1 cellular context compared by ENCODE assay signal in the genomic region with DNA sequence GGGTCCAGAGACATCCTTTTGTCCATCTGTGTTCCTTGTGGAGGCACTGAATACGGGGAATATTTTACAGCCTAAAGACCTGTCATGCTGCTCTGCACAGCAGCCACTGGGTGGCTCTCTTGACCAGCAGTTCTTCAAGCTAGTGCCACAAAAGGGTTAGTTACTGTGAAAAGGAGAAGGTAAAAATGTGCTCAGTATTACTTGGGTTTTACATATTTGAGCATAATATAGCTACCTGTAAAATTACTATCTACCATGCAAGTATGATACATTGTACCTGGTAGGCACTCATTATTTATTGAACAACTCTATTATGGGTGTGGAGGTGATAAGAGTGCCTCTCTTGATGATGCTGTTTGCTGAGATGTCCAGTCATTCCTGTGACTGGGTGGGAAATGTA.
TF ChIP-seq lines count a peak whose summit lies in the region.

No MANE protein-coding gene starts in this region.

TF ChIP-seq in HepG2, 621 proteins besides CTCF, POLR2A, EP300 and RAD21 (continued from another document and continues in another):
- TF ChIP-seq, protein P1, sequence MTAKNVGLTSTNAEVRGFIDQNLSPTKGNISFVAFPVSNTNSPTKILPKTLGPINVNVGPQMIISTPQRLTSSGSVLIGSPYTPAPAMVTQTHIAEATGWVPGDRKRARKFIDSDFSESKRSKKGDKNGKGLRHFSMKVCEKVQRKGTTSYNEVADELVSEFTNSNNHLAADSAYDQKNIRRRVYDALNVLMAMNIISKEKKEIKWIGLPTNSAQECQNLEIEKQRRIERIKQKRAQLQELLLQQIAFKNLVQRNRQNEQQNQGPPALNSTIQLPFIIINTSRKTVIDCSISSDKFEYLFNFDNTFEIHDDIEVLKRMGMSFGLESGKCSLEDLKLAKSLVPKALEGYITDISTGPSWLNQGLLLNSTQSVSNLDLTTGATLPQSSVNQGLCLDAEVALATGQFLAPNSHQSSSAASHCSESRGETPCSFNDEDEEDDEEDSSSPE (CRISPR knock-in tag; IDR thresholded peaks at IDR 0.05): no peak
- TF ChIP-seq BRCA1 (CRISPR knock-in tag; IDR thresholded peaks at IDR 0.05) (no peak), ZNF839 (CRISPR knock-in tag; IDR thresholded peaks at IDR 0.05; ENCODE audit: borderline replicate concordance) (no peak), REPIN1 (CRISPR knock-in tag; IDR thresholded peaks at IDR 0.05; ENCODE audit: borderline replicate concordance, low read depth) (peak; percentile 80; the same call in 1 of the 2 replicates), CBX1 (IDR thresholded peaks at IDR 0.05; ENCODE audit: low read depth) (no peak), ZSCAN22 (CRISPR knock-in tag; IDR thresholded peaks at IDR 0.05) (no peak), NR1H2 (CRISPR knock-in tag; IDR thresholded peaks at IDR 0.05; ENCODE audit: borderline replicate concordance, low read depth) (no peak), NCOA5 (CRISPR knock-in tag; IDR thresholded peaks at IDR 0.05) (no peak), ZNF282 (IDR thresholded peaks at IDR 0.05; ENCODE audit: partially characterized antibody) (no peak), FOXC1 (CRISPR knock-in tag; IDR thresholded peaks at IDR 0.05; ENCODE audit: borderline replicate concordance) (no peak), GPN1 (CRISPR knock-in tag; IDR thresholded peaks at IDR 0.05; ENCODE audit: borderline replicate concordance) (no peak), HNRNPUL1 (IDR thresholded peaks at IDR 0.05; ENCODE audit: low read depth, low read length) (no peak), ZNF775 (CRISPR knock-in tag; IDR thresholded peaks at IDR 0.05; ENCODE audit: borderline replicate concordance) (no peak), MED1 (CRISPR knock-in tag; IDR thresholded peaks at IDR 0.05) (peak; percentile 61), ZNF737 (CRISPR knock-in tag; IDR thresholded peaks at IDR 0.05; ENCODE audit: borderline replicate concordance) (no peak), KLF13 (CRISPR knock-in tag; IDR thresholded peaks at IDR 0.05) (no peak), THAP11 (CRISPR knock-in tag; IDR thresholded peaks at IDR 0.05) (peak; percentile 60), ZNF709 (CRISPR knock-in tag; IDR thresholded peaks at IDR 0.05) (no peak), TMF1 (CRISPR knock-in tag; IDR thresholded peaks at IDR 0.05; ENCODE audit: low read depth) (no peak; the same call in 1 of the 2 replicates), ZNF160 (CRISPR knock-in tag; IDR thresholded peaks at IDR 0.05) (no peak), REL (CRISPR knock-in tag; conservative IDR thresholded peaks at IDR 0.05) (no peak), TEAD3 (CRISPR knock-in tag; optimal IDR thresholded peaks at IDR 0.05; ENCODE audit: borderline replicate concordance) (peak; percentile 44), ZNF143 (CRISPR knock-in tag; IDR thresholded peaks at IDR 0.05) (no peak), KAT7 (CRISPR knock-in tag; IDR thresholded peaks at IDR 0.05; ENCODE audit: borderline replicate concordance) (no peak), GFI1 (CRISPR knock-in tag; IDR thresholded peaks at IDR 0.05; ENCODE audit: borderline replicate concordance) (no peak), FOXJ3 (CRISPR knock-in tag; IDR thresholded peaks at IDR 0.05; ENCODE audit: borderline replicate concordance) (peak; percentile 17; the same call in 1 of the 2 replicates), FLYWCH1 (CRISPR knock-in tag; IDR thresholded peaks at IDR 0.05) (no peak), DNMT1 (CRISPR knock-in tag; IDR thresholded peaks at IDR 0.05) (0 out of 2 replicates have a peak, but pooled peaks have one; percentile 44), FOXP1 (IDR thresholded peaks at IDR 0.05) (no peak), FOXP1 (CRISPR knock-in tag; IDR thresholded peaks at IDR 0.05) (no peak), RBAK (CRISPR knock-in tag; IDR thresholded peaks at IDR 0.05) (no peak), ISL2 (CRISPR knock-in tag; IDR thresholded peaks at IDR 0.05) (peak; percentile 30; the same call in 1 of the 2 replicates), ZNF30 (CRISPR knock-in tag; IDR thresholded peaks at IDR 0.05) (no peak), TAF15 (IDR thresholded peaks at IDR 0.05; ENCODE audit: low read depth, low read length, poor library complexity, severe bottlenecking) (no peak), ZSCAN25 (CRISPR knock-in tag; IDR thresholded peaks at IDR 0.05) (no peak), HDAC2 (CRISPR knock-in tag; IDR thresholded peaks at IDR 0.05) (peak; percentile 47; the same call in 1 of the 2 replicates)
- TF ChIP-seq, protein P2, sequence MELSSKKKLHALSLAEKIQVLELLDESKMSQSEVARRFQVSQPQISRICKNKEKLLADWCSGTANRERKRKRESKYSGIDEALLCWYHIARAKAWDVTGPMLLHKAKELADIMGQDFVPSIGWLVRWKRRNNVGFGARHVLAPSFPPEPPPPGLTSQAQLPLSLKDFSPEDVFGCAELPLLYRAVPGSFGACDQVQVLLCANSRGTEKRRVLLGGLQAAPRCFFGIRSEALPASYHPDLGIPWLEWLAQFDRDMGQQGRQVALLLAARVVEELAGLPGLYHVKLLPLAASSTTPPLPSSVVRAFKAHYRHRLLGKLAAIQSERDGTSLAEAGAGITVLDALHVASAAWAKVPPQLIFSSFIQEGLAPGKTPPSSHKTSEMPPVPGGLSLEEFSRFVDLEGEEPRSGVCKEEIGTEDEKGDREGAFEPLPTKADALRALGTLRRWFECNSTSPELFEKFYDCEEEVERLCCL (CRISPR knock-in tag; IDR thresholded peaks at IDR 0.05; ENCODE audit: borderline replicate concordance): no peak
- TF ChIP-seq, protein P3, sequence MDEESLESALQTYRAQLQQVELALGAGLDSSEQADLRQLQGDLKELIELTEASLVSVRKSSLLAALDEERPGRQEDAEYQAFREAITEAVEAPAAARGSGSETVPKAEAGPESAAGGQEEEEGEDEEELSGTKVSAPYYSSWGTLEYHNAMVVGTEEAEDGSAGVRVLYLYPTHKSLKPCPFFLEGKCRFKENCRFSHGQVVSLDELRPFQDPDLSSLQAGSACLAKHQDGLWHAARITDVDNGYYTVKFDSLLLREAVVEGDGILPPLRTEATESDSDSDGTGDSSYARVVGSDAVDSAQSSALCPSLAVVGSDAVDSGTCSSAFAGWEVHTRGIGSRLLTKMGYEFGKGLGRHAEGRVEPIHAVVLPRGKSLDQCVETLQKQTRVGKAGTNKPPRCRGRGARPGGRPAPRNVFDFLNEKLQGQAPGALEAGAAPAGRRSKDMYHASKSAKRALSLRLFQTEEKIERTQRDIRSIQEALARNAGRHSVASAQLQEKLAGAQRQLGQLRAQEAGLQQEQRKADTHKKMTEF (CRISPR knock-in tag; IDR thresholded peaks at IDR 0.05): peak; percentile 63
- TF ChIP-seq, protein P4, sequence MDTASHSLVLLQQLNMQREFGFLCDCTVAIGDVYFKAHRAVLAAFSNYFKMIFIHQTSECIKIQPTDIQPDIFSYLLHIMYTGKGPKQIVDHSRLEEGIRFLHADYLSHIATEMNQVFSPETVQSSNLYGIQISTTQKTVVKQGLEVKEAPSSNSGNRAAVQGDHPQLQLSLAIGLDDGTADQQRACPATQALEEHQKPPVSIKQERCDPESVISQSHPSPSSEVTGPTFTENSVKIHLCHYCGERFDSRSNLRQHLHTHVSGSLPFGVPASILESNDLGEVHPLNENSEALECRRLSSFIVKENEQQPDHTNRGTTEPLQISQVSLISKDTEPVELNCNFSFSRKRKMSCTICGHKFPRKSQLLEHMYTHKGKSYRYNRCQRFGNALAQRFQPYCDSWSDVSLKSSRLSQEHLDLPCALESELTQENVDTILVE (CRISPR knock-in tag; IDR thresholded peaks at IDR 0.05): 0 out of 2 replicates have a peak, but pooled peaks have one; percentile 36
- TF ChIP-seq, protein P5, sequence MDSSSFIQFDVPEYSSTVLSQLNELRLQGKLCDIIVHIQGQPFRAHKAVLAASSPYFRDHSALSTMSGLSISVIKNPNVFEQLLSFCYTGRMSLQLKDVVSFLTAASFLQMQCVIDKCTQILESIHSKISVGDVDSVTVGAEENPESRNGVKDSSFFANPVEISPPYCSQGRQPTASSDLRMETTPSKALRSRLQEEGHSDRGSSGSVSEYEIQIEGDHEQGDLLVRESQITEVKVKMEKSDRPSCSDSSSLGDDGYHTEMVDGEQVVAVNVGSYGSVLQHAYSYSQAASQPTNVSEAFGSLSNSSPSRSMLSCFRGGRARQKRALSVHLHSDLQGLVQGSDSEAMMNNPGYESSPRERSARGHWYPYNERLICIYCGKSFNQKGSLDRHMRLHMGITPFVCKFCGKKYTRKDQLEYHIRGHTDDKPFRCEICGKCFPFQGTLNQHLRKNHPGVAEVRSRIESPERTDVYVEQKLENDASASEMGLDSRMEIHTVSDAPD (CRISPR knock-in tag; IDR thresholded peaks at IDR 0.05): no peak
- TF ChIP-seq, protein P6, sequence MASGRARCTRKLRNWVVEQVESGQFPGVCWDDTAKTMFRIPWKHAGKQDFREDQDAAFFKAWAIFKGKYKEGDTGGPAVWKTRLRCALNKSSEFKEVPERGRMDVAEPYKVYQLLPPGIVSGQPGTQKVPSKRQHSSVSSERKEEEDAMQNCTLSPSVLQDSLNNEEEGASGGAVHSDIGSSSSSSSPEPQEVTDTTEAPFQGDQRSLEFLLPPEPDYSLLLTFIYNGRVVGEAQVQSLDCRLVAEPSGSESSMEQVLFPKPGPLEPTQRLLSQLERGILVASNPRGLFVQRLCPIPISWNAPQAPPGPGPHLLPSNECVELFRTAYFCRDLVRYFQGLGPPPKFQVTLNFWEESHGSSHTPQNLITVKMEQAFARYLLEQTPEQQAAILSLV (CRISPR knock-in tag; IDR thresholded peaks at IDR 0.05; ENCODE audit: borderline replicate concordance): no peak
- TF ChIP-seq, protein P7, sequence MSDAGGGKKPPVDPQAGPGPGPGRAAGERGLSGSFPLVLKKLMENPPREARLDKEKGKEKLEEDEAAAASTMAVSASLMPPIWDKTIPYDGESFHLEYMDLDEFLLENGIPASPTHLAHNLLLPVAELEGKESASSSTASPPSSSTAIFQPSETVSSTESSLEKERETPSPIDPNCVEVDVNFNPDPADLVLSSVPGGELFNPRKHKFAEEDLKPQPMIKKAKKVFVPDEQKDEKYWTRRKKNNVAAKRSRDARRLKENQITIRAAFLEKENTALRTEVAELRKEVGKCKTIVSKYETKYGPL (CRISPR knock-in tag; IDR thresholded peaks at IDR 0.05): no peak
- TF ChIP-seq, protein P8, sequence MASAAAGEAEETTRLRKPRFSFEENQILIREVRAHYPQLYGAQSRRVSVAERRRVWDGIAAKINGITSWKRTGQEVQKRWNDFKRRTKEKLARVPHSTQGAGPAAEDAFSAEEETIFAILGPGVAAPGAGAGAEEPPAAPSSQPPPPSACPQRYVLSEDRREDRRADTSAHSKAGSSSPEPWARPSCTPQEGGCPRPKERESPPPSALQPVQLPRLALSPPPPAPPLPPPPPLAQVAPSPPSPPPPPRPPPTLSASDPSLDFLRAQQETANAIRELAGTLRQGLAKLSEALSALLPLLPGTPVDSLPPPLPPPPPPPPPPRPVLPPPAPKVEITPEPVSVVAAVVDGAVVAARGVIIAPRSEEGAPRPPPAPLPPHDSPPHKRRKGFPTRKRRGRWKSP (CRISPR knock-in tag; IDR thresholded peaks at IDR 0.05): no peak
- TF ChIP-seq, protein P9, sequence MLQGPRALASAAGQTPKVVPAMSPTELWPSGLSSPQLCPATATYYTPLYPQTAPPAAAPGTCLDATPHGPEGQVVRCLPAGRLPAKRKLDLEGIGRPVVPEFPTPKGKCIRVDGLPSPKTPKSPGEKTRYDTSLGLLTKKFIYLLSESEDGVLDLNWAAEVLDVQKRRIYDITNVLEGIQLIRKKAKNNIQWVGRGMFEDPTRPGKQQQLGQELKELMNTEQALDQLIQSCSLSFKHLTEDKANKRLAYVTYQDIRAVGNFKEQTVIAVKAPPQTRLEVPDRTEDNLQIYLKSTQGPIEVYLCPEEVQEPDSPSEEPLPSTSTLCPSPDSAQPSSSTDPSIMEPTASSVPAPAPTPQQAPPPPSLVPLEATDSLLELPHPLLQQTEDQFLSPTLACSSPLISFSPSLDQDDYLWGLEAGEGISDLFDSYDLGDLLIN (CRISPR knock-in tag; IDR thresholded peaks at IDR 0.05; ENCODE audit: borderline replicate concordance): no peak
- TF ChIP-seq, protein P10, sequence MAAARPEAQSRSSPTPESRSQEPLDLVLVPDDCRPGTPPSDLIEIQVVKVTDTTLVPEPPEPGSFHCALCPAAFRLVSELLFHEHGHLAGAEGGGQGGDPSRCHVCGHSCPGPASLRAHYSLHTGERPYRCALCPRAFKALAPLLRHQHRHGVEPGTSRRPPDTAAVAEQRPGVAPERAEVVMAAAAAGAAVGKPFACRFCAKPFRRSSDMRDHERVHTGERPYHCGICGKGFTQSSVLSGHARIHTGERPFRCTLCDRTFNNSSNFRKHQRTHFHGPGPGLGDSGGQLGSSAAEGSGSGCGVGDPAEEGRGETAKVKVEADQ (CRISPR knock-in tag; IDR thresholded peaks at IDR 0.05; ENCODE audit: borderline replicate concordance): no peak
- TF ChIP-seq, protein P11, sequence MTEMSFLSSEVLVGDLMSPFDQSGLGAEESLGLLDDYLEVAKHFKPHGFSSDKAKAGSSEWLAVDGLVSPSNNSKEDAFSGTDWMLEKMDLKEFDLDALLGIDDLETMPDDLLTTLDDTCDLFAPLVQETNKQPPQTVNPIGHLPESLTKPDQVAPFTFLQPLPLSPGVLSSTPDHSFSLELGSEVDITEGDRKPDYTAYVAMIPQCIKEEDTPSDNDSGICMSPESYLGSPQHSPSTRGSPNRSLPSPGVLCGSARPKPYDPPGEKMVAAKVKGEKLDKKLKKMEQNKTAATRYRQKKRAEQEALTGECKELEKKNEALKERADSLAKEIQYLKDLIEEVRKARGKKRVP (CRISPR knock-in tag; IDR thresholded peaks at IDR 0.05): peak in 1 of 2 experiments; percentile 37; a peak in 1 of 4 replicates
- TF ChIP-seq, protein P12, sequence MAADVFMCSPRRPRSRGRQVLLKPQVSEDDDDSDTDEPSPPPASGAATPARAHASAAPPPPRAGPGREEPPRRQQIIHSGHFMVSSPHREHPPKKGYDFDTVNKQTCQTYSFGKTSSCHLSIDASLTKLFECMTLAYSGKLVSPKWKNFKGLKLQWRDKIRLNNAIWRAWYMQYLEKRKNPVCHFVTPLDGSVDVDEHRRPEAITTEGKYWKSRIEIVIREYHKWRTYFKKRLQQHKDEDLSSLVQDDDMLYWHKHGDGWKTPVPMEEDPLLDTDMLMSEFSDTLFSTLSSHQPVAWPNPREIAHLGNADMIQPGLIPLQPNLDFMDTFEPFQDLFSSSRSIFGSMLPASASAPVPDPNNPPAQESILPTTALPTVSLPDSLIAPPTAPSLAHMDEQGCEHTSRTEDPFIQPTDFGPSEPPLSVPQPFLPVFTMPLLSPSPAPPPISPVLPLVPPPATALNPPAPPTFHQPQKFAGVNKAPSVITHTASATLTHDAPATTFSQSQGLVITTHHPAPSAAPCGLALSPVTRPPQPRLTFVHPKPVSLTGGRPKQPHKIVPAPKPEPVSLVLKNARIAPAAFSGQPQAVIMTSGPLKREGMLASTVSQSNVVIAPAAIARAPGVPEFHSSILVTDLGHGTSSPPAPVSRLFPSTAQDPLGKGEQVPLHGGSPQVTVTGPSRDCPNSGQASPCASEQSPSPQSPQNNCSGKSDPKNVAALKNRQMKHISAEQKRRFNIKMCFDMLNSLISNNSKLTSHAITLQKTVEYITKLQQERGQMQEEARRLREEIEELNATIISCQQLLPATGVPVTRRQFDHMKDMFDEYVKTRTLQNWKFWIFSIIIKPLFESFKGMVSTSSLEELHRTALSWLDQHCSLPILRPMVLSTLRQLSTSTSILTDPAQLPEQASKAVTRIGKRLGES (CRISPR knock-in tag; IDR thresholded peaks at IDR 0.05; ENCODE audit: borderline replicate concordance): no peak
